12 cellular contexts compared by ENCODE assay signal in genomic region chr13:45219938-45220375, GRCh38. TPM values are rescaled to one million over a fixed set of nuclear protein-coding genes. Genes with fewer than 3 reads are reported as not detected.
DNase-seq lines count a peak whose midpoint lies in the region; ATAC-seq and TF ChIP-seq lines count a peak whose summit lies in the region.
"Had no signal": no experiment of that assay in that cellular context is flagged by ENCODE, and none has a peak within 500 bp of the region (broad histone marks: within the 10 kb centered on the region; RNA-seq: fewer than 3 reads in every experiment).

No MANE protein-coding gene starts in this region.

- H3K36me3 ChIP-seq in breast epithelium (no peaks in the 10 kb centered on the region), SK-N-SH (replicated peaks in 1 of 2; ENCODE audit: control insufficient read depth in 1 of 2, insufficient read depth in 2 of 2, low read length in 1 of 2) (no peaks in the 10 kb centered on the region)
- H3K36me3 ChIP-seq: tibial nerve had no signal

- intact Hi-C loops in MCF 10A (cut with micrococcal nuclease): loop anchor here (1.0 kb wide), 1 partner anchor 33 kb away; no protein-coding TSS in a partner anchor
- intact Hi-C loops in breast epithelium (cut with DNase I; ENCODE audit: low total_unique reads): no loop called here

- no peak overlapping the region for H2AFZ ChIP-seq in SK-N-SH (ENCODE audit: low read depth)

- H3K4me1 Mint-ChIP-seq in MCF 10A (ENCODE audit: insufficient read depth, unreplicated experiment) (peaks cover 48% of the 10 kb centered on the region), nephron progenitor cell (peaks cover 31% of the 10 kb centered on the region)

- peaks cover 15% of the 10 kb centered on the region; the same call in 1 of the 2 replicates for H3K79me2 ChIP-seq in SK-N-SH (ENCODE audit: insufficient read depth)

- TF ChIP-seq CTCF in MCF 10A (IDR thresholded peaks at IDR 0.05; ENCODE audit: unreplicated experiment): no peak
- TF ChIP-seq CTCF in breast epithelium (IDR thresholded peaks at IDR 0.05): no peak
- TF ChIP-seq CTCF in SK-N-SH (IDR thresholded peaks at IDR 0.05): no peak
- no peak for TF ChIP-seq CTCF in fibroblast of villous mesenchyme (IDR thresholded peaks at IDR 0.05; ENCODE audit: insufficient read depth, low read depth, low read length)
- TF ChIP-seq CTCF in nephron progenitor cell (IDR thresholded peaks at IDR 0.05): no peak

- TF ChIP-seq RAD21 in SK-N-SH (IDR thresholded peaks at IDR 0.05; ENCODE audit: low read length): no peak

- H3K27me3 ChIP-seq in breast epithelium: no peaks in the 10 kb centered on the region
- H3K27me3 ChIP-seq in SK-N-SH (ENCODE audit: insufficient read depth): no peaks in the 10 kb centered on the region
- H3K27me3 ChIP-seq: tibial nerve had no signal

- H3K9me3 Mint-ChIP-seq in MCF 10A (ENCODE audit: unreplicated experiment) (no peaks in the 10 kb centered on the region), nephron progenitor cell (no peaks in the 10 kb centered on the region)
- H3K9me3 Mint-ChIP-seq: brain had no signal

- CTCF ChIA-PET in MCF 10A (lab: Yijun Ruan, JAX) (interaction anchor here (0.7 to 2.1 kb wide), 2 partner anchors 15 to 26 kb away, joined by 3 to 8 read pairs; no protein-coding TSS in a partner anchor), SK-N-SH (lab: Yijun Ruan, JAX) (no interaction called here)

- H3K4me3 ChIP-seq in breast epithelium (no peak overlapping the region), SK-N-SH (ENCODE audit: low read depth in 2 of 2, low read length in 1 of 2) (no peak overlapping the region), fibroblast of villous mesenchyme (ENCODE audit: low read depth, low read length) (no peak overlapping the region)
- H3K4me3 ChIP-seq: tibial nerve had no signal

- peaks cover 23% of the 10 kb centered on the region for H3F3A ChIP-seq in SK-N-SH (replicated peaks; ENCODE audit: insufficient read depth)

- WGBS in SK-N-SH (ENCODE audit: low lambda C conversion rate): 61% methylated on average over 4 of the region's 4 CpGs

- no peaks in the 10 kb centered on the region for H3K9me2 ChIP-seq in SK-N-SH

- no peak for TF ChIP-seq POLR2A in breast epithelium (IDR thresholded peaks at IDR 0.05)

- no peak for ATAC-seq in HG03095 (IDR thresholded peaks at IDR 0.05; ENCODE audit: unreplicated experiment)
- no peak for ATAC-seq in HG02798 (IDR thresholded peaks at IDR 0.05; ENCODE audit: poor library complexity, unreplicated experiment)

- no peak overlapping the region for H3K4me2 ChIP-seq in SK-N-SH

- H3K27ac Mint-ChIP-seq in MCF 10A (ENCODE audit: low read depth, unreplicated experiment): peak overlapping the region; percentile 81
- no peak overlapping the region for H3K27ac Mint-ChIP-seq in nephron progenitor cell

- POLR2A ChIA-PET in MCF 10A (lab: Yijun Ruan, JAX): interaction anchor here (0.6 to 5.1 kb wide), 18 partner anchors 9 to 494 kb away, joined by 3 to 109 read pairs (median 4); partner anchors contain the start of gene GTF2F2
- POLR2A ChIA-PET in SK-N-SH (lab: Yijun Ruan, JAX): no interaction called here

- BruUV-seq in MCF 10A (replicated peaks; lab: Mats Ljungman, UMichigan): no TSS peak

- DNase-seq in MCF 10A (ENCODE audit: unreplicated experiment): peak; percentile 90
- no peak for DNase-seq in breast epithelium (ENCODE audit: low spot score in 2 of 2)
- DNase-seq in SK-N-SH: no peak
- peak; percentile 56 for DNase-seq in fibroblast of villous mesenchyme (ENCODE audit: low read depth)
- no peak for DNase-seq in nephron progenitor cell
- no peak for DNase-seq in NCI-H774 (lab: John Stamatoyannopoulos, UW)
- DNase-seq: activated CD4-positive, alpha-beta T cell treated with anti-CD3 and anti-CD28 coated beads for 1 hour; NCI-H446 had no signal

- H3K9ac ChIP-seq in SK-N-SH: no peak overlapping the region

- H3K27ac ChIP-seq in breast epithelium (no peak overlapping the region), SK-N-SH (ENCODE audit: low read depth in 2 of 2, low read length in 1 of 2) (peak overlapping the region; percentile 29 to 38; a peak in 3 of 4 replicates)
- H3K27ac ChIP-seq: tibial nerve had no signal

- peaks cover 14% of the 10 kb centered on the region for H3K36me3 Mint-ChIP-seq in MCF 10A (ENCODE audit: insufficient read depth, unreplicated experiment)
- peaks cover 27% of the 10 kb centered on the region for H3K36me3 Mint-ChIP-seq in nephron progenitor cell (ENCODE audit: low read depth)

- H3K4me3 Mint-ChIP-seq in MCF 10A (ENCODE audit: unreplicated experiment) (peak overlapping the region; percentile 28), nephron progenitor cell (no peak overlapping the region)
- H3K4me3 Mint-ChIP-seq: brain had no signal

- no peaks in the 10 kb centered on the region for H3K27me3 Mint-ChIP-seq in MCF 10A (ENCODE audit: insufficient read depth, unreplicated experiment)
- peaks cover 2% of the 10 kb centered on the region for H3K27me3 Mint-ChIP-seq in nephron progenitor cell (ENCODE audit: low read depth, poor library complexity)
- H3K27me3 Mint-ChIP-seq: brain had no signal

- H4K20me1 ChIP-seq in SK-N-SH (ENCODE audit: insufficient read depth): no peaks in the 10 kb centered on the region

- TF ChIP-seq EP300 in SK-N-SH (IDR thresholded peaks at IDR 0.05; ENCODE audit: borderline replicate concordance in 1 of 2, low read depth in 1 of 2, low read length in 1 of 2): peak in 1 of 2 experiments; percentile 57; a peak in 1 of 4 replicates

- H3K4me1 ChIP-seq in breast epithelium: peaks cover 0 to 5% of the 10 kb centered on the region in 2 donors
- peaks cover 3 to 30% of the 10 kb centered on the region in 2 experiments; a peak in 3 of 4 replicates for H3K4me1 ChIP-seq in SK-N-SH (ENCODE audit: control insufficient read depth in 1 of 2, insufficient read depth in 2 of 2, low read depth in 1 of 2, low read length in 1 of 2)

- no peaks in the 10 kb centered on the region for H3K9me3 ChIP-seq in breast epithelium
- H3K9me3 ChIP-seq in SK-N-SH: no peaks in the 10 kb centered on the region
- H3K9me3 ChIP-seq: tibial nerve had no signal

TF ChIP-seq in SK-N-SH, 30 proteins besides CTCF, POLR2A, EP300 and RAD21 (continues in another document):
- TF ChIP-seq NRF1 (IDR thresholded peaks at IDR 0.05; ENCODE audit: low read depth, low read length): no peak
- TF ChIP-seq YY1 (IDR thresholded peaks at IDR 0.05; ENCODE audit: low read depth): no peak
- TF ChIP-seq RFX5 (IDR thresholded peaks at IDR 0.05; ENCODE audit: low read length): no peak
- no peak for TF ChIP-seq RXRA (IDR thresholded peaks at IDR 0.05; ENCODE audit: borderline replicate concordance, low read depth)
- TF ChIP-seq, protein P1, sequence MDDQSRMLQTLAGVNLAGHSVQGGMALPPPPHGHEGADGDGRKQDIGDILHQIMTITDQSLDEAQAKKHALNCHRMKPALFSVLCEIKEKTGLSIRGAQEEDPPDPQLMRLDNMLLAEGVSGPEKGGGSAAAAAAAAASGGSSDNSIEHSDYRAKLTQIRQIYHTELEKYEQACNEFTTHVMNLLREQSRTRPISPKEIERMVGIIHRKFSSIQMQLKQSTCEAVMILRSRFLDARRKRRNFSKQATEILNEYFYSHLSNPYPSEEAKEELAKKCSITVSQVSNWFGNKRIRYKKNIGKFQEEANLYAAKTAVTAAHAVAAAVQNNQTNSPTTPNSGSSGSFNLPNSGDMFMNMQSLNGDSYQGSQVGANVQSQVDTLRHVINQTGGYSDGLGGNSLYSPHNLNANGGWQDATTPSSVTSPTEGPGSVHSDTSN (IDR thresholded peaks at IDR 0.05): peak; percentile 93
- peak; percentile 77; the same call in 1 of the 2 replicates for TF ChIP-seq FOSL2 (IDR thresholded peaks at IDR 0.05; ENCODE audit: borderline replicate concordance, low read depth)
- no peak for TF ChIP-seq EZH2phosphoT487 (IDR thresholded peaks at IDR 0.05; ENCODE audit: borderline replicate concordance, low read depth)
- TF ChIP-seq SIN3A (IDR thresholded peaks at IDR 0.05; ENCODE audit: borderline replicate concordance, low read depth, low read length): no peak
- peak; percentile 88 for TF ChIP-seq TCF12 (IDR thresholded peaks at IDR 0.05)
- TF ChIP-seq TEAD4 (IDR thresholded peaks at IDR 0.05; ENCODE audit: borderline replicate concordance, insufficient read depth): peak; percentile 40; the same call in 1 of the 2 replicates
- no peak for TF ChIP-seq CHD2 (IDR thresholded peaks at IDR 0.05; ENCODE audit: low read length, partially characterized antibody)
- TF ChIP-seq, protein P2, sequence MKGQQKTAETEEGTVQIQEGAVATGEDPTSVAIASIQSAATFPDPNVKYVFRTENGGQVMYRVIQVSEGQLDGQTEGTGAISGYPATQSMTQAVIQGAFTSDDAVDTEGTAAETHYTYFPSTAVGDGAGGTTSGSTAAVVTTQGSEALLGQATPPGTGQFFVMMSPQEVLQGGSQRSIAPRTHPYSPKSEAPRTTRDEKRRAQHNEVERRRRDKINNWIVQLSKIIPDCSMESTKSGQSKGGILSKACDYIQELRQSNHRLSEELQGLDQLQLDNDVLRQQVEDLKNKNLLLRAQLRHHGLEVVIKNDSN (IDR thresholded peaks at IDR 0.05; ENCODE audit: borderline replicate concordance, low read depth): no peak
- peak; percentile 48; the same call in 1 of the 2 replicates for TF ChIP-seq NFIC (IDR thresholded peaks at IDR 0.05; ENCODE audit: borderline replicate concordance)

RNA-seq across cellular contexts. Expression of gene KCTD4, which starts 19.1 kb away (rescaled TPM):
- total RNA-seq in MCF 10A (2022) (0.54 and 0.79 TPM in 2 replicates), breast epithelium (under 1 TPM in 1 of 3 donors, not detected in 2; 0.33 TPM), fibroblast of villous mesenchyme (0.32 and 0.43 TPM in 2 replicates)
- 0.56 and 1.3 TPM in 2 replicates for polyA plus RNA-seq in SK-N-SH (2012; rRNA removed)
- polyA plus RNA-seq in SK-N-SH (2012; cell fraction: cytosol; rRNA removed): 1.2 and 1.7 TPM in 2 replicates
- 1.2 and 1.4 TPM in 2 replicates for polyA plus RNA-seq in SK-N-SH (2012; cell fraction: nucleus; rRNA removed)

Comparison
In these comparisons a context has a peak if more than half of its experiments do, and no peak if none do; other contexts are left out.
1. DNase-seq: peak in MCF 10A (single experiment) and fibroblast of villous mesenchyme (single experiment); none in breast epithelium (0 of 2), SK-N-SH (single experiment), nephron progenitor cell (single experiment) and NCI-H774 (single experiment).
2. H3K27ac ChIP-seq: peak in SK-N-SH (2 of 2); none in breast epithelium (0 of 2).